Comparison of ENCODE assay signal across 14 cellular contexts in the genomic region with DNA sequence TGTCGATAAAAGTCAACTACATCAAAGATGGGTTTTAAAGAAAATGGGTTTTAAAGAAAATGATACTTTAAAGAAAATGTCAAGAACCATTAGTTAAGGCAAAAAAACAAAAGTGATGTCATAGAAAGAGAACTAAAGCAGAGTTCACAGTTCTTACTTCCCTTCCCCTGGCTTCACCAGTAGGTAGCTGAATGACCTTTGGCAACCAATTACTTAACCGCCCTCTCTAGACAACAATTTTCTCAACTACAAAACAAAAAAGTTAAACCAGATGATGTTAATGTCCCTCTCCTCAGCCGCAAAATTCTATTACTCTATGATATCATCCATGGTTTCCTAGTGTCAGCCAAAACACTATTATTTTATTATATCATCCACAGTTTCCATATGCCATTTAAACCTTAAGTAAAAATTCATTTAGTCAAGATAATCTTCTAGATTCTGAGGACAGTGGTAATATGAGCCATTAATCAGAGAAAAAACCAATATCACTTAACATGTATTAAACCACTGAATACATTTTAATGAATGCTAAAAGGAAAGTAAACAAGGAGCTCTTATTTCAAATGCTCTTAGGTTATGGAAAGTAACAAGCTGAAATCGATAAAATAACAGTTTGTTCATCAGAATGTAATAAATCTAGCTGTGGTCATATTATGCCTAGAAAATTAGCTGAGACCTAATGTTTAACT. TPM values are rescaled to one million over a fixed set of nuclear protein-coding genes. Genes with fewer than 3 reads are reported as not detected.
DNase-seq lines count a peak whose midpoint lies in the region; ATAC-seq and TF ChIP-seq lines count a peak whose summit lies in the region.
"Had no signal": no experiment of that assay in that cellular context is flagged by ENCODE, and none has a peak within 500 bp of the region (broad histone marks: within the 10 kb centered on the region; RNA-seq: fewer than 3 reads in every experiment).

No MANE protein-coding gene starts in this region.

- no peak overlapping the region for H3K4me3 Mint-ChIP-seq in chondrocyte (ENCODE audit: unreplicated experiment)

- H3K27me3 Mint-ChIP-seq in chondrocyte (ENCODE audit: low read depth) = no peaks in the 10 kb centered on the region
- H3K27me3 Mint-ChIP-seq: naive B cell had no signal

- intact Hi-C loops in Right ventricle myocardium inferior (cut with DNase I) (no loop called here), cardiac septum (cut with DNase I) (no loop called here), mucosa of descending colon (cut with DNase I, micrococcal nuclease) (no loop called here)

- H3K27ac Mint-ChIP-seq in chondrocyte (ENCODE audit: unreplicated experiment) = peak overlapping the region; percentile 65

- H3K4me1 ChIP-seq in mucosa of descending colon (ENCODE audit: low read depth) = peaks cover 5% of the 10 kb centered on the region

- no peak overlapping the region for H3K4me3 ChIP-seq in mucosa of descending colon
- H3K4me3 ChIP-seq: BLaER1 had no signal

- no peaks in the 10 kb centered on the region for H3K36me3 Mint-ChIP-seq in chondrocyte (ENCODE audit: low read depth)
- H3K36me3 Mint-ChIP-seq: activated naive CD4-positive, alpha-beta T cell treated with anti-CD3 and anti-CD28 coated beads, Interleukin-2, amount 50 U/mL, for 72 hours; naive B cell had no signal

- no peak for TF ChIP-seq CTCF in chondrocyte (IDR thresholded peaks at IDR 0.05)
- no peak for TF ChIP-seq CTCF in mucosa of descending colon (IDR thresholded peaks at IDR 0.05)

- H3K9me3 ChIP-seq in mucosa of descending colon = no peaks in the 10 kb centered on the region
- H3K9me3 ChIP-seq: BLaER1 had no signal

- ATAC-seq in Right ventricle myocardium inferior (peak; percentile 34), mucosa of descending colon (peak; percentile 59), GM19455 (IDR thresholded peaks at IDR 0.05; ENCODE audit: unreplicated experiment) (no peak), HG03460 (IDR thresholded peaks at IDR 0.05; ENCODE audit: unreplicated experiment) (no peak)
- ATAC-seq: activated naive CD4-positive, alpha-beta T cell treated with anti-CD3 and anti-CD28 coated beads, Interleukin-2, amount 50 U/mL, for 72 hours had no signal

- H3K4me1 Mint-ChIP-seq in chondrocyte (ENCODE audit: low read depth) = peaks cover 66% of the 10 kb centered on the region

- H3K9me3 Mint-ChIP-seq in chondrocyte (ENCODE audit: low read depth) = no peaks in the 10 kb centered on the region
- H3K9me3 Mint-ChIP-seq: activated naive CD4-positive, alpha-beta T cell treated with anti-CD3 and anti-CD28 coated beads, Interleukin-2, amount 50 U/mL, for 72 hours; naive B cell had no signal

- no peaks in the 10 kb centered on the region for H3K36me3 ChIP-seq in mucosa of descending colon (ENCODE audit: low read depth)
- H3K36me3 ChIP-seq: BLaER1 had no signal

- DNase-seq in Right ventricle myocardium inferior (ENCODE audit: missing footprints) (no peak), cardiac septum (ENCODE audit: low spot score) (no peak), chondrocyte (ENCODE audit: low spot score) (no peak), mucosa of descending colon (no peak), NCI-H774 (lab: John Stamatoyannopoulos, UW) (no peak), HK-2 (ENCODE audit: unreplicated experiment) (no peak)
- DNase-seq: activated CD4-positive, alpha-beta T cell treated with anti-CD3 and anti-CD28 coated beads for 1 hour; effector CD4-positive, alpha-beta T cell; naive B cell; NCI-H1694 had no signal

RNA-seq across cellular contexts. Expression of a gene that starts 13.1 kb away (rescaled TPM):
- total RNA-seq in Right ventricle myocardium inferior = 40.6 TPM
- total RNA-seq in cardiac septum = 44.2 TPM
- 49.6 to 57.8 TPM (median 57.6 TPM) in 3 replicates for total RNA-seq in chondrocyte
- total RNA-seq in mucosa of descending colon = 10 to 100 TPM; 36.3 to 80.6 (median 43.7) TPM

Comparison
In these comparisons a context has a peak if more than half of its experiments do, and no peak if none do; other contexts are left out.
1. ATAC-seq: peak in Right ventricle myocardium inferior (single experiment) and mucosa of descending colon (single experiment); none in GM19455 (single experiment) and HG03460 (single experiment).